11 cellular contexts compared by ENCODE assay signal in the genomic region with DNA sequence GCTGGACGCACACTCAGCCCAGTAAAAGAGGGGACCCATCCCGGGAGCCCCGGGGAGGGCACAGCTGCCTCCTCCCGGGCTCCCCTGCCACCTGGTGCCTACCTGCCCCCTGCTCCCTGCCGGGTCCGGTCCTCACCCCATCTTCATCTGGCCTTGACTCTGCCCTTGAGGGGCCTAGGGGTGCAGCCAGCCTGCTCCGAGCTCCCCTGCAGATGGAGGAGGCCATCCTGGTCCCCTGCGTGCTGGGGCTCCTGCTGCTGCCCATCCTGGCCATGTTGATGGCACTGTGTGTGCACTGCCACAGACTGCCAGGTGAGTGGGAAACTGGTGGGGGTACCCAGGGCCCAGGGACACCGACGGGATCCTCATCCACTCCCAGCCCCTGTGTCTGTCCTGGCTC. TPM values are rescaled to one million over a fixed set of nuclear protein-coding genes. Genes with fewer than 3 reads are reported as not detected.
DNase-seq lines count a peak whose midpoint lies in the region; TF ChIP-seq lines count a peak whose summit lies in the region.
"Had no signal": no experiment of that assay in that cellular context is flagged by ENCODE, and none has a peak within 500 bp of the region (broad histone marks: within the 10 kb centered on the region; RNA-seq: fewer than 3 reads in every experiment).

No MANE protein-coding gene starts in this region.

- H3K4me3 Mint-ChIP-seq in activated naive CD4-positive, alpha-beta T cell treated with anti-CD3 and anti-CD28 coated beads, Interleukin-2, amount 50 U/mL, for 24 hours, result peak overlapping the region; percentile 98
- no peak overlapping the region for H3K4me3 Mint-ChIP-seq in nephron progenitor cell
- H3K4me3 Mint-ChIP-seq: brain had no signal

- no peaks in the 10 kb centered on the region for H3K27me3 Mint-ChIP-seq in activated naive CD4-positive, alpha-beta T cell treated with anti-CD3 and anti-CD28 coated beads, Interleukin-2, amount 50 U/mL, for 24 hours
- no peaks in the 10 kb centered on the region for H3K27me3 Mint-ChIP-seq in nephron progenitor cell (ENCODE audit: low read depth, poor library complexity)
- H3K27me3 Mint-ChIP-seq: brain had no signal

- no peaks in the 10 kb centered on the region for H4K20me1 ChIP-seq in BLaER1

- DNase-seq in Jurkat, Clone E6-1 (ENCODE audit: low read depth, low spot score), result no peak
- DNase-seq in nephron progenitor cell, result no peak
- no peak for DNase-seq in iPS-NIHi7 (ENCODE audit: extremely low spot score)
- no peak for DNase-seq in ascending aorta (ENCODE audit: low spot score in 2 of 2)
- DNase-seq in cardiac septum (ENCODE audit: low spot score), result no peak
- no peak for DNase-seq in MV-4-11 (lab: John Stamatoyannopoulos, UW)

- peaks cover 56% of the 10 kb centered on the region for H3K4me1 Mint-ChIP-seq in activated naive CD4-positive, alpha-beta T cell treated with anti-CD3 and anti-CD28 coated beads, Interleukin-2, amount 50 U/mL, for 24 hours
- H3K4me1 Mint-ChIP-seq in nephron progenitor cell, result no peaks in the 10 kb centered on the region
- H3K4me1 Mint-ChIP-seq: brain had no signal

- intact Hi-C loops in ascending aorta (cut with DNase I), result no loop called here
- intact Hi-C loops in cardiac septum (cut with DNase I), result no loop called here

- H3K27ac ChIP-seq in BLaER1, result peak overlapping the region; percentile 57; the same call in 1 of the 2 replicates
- H3K27ac ChIP-seq in ascending aorta, result no peak overlapping the region

- peaks cover 69% of the 10 kb centered on the region for H3K4me1 ChIP-seq in BLaER1
- H3K4me1 ChIP-seq in ascending aorta, result no peaks in the 10 kb centered on the region

- H3K9me3 ChIP-seq in BLaER1 (peaks cover 11% of the 10 kb centered on the region), ascending aorta (no peaks in the 10 kb centered on the region)

- peaks cover 8% of the 10 kb centered on the region for H3K9me3 Mint-ChIP-seq in activated naive CD4-positive, alpha-beta T cell treated with anti-CD3 and anti-CD28 coated beads, Interleukin-2, amount 50 U/mL, for 24 hours
- H3K9me3 Mint-ChIP-seq in nephron progenitor cell, result peaks cover 8% of the 10 kb centered on the region

- no peak overlapping the region; the same call in 1 of the 2 replicates for H3K9ac ChIP-seq in BLaER1

- peaks cover 60% of the 10 kb centered on the region for H3K36me3 ChIP-seq in BLaER1
- H3K36me3 ChIP-seq in ascending aorta, result peaks cover 70 to 74% of the 10 kb centered on the region in 2 donors

- H3K27ac Mint-ChIP-seq in activated naive CD4-positive, alpha-beta T cell treated with anti-CD3 and anti-CD28 coated beads, Interleukin-2, amount 50 U/mL, for 24 hours, result peak overlapping the region; percentile 97
- H3K27ac Mint-ChIP-seq in nephron progenitor cell, result peak overlapping the region; percentile 54
- H3K27ac Mint-ChIP-seq: brain had no signal

- peak overlapping the region; percentile 97 for H3K4me2 ChIP-seq in BLaER1

- TF ChIP-seq CTCF in nephron progenitor cell (IDR thresholded peaks at IDR 0.05) (no peak), ascending aorta (IDR thresholded peaks at IDR 0.05) (no peak)

- H3K4me3 ChIP-seq in BLaER1 (peak overlapping the region; percentile 60), ascending aorta (peak overlapping the region in 1 of 2 donors; percentile 36)
- peak overlapping the region; percentile 97 for H3K4me3 ChIP-seq in Jurkat, Clone E6-1 (ENCODE audit: low read length)

- no peaks in the 10 kb centered on the region for H3K27me3 ChIP-seq in BLaER1
- no peaks in the 10 kb centered on the region for H3K27me3 ChIP-seq in ascending aorta

- H3K36me3 Mint-ChIP-seq in activated naive CD4-positive, alpha-beta T cell treated with anti-CD3 and anti-CD28 coated beads, Interleukin-2, amount 50 U/mL, for 24 hours, result peaks cover 42% of the 10 kb centered on the region
- H3K36me3 Mint-ChIP-seq in nephron progenitor cell (ENCODE audit: low read depth), result peaks cover 41% of the 10 kb centered on the region

RNA-seq across cellular contexts. Expression of a gene that starts 0.4 kb away (rescaled TPM):
- 216 TPM for polyA plus RNA-seq in Jurkat, Clone E6-1 (2012; ENCODE audit: insufficient read depth, insufficient read length)
- total RNA-seq in ascending aorta (53.4 TPM), cardiac septum (2.0 TPM)

RNA-seq across cellular contexts. Expression of a gene that starts 10.6 kb away (rescaled TPM):
- 36.3 TPM for polyA plus RNA-seq in Jurkat, Clone E6-1 (2012; ENCODE audit: insufficient read depth, insufficient read length)
- total RNA-seq in ascending aorta (59.3 TPM), cardiac septum (15.6 TPM)

RNA-seq across cellular contexts. Expression of a gene that starts 34.5 kb away (rescaled TPM):
- polyA plus RNA-seq in Jurkat, Clone E6-1 (2012; ENCODE audit: insufficient read depth, insufficient read length), result 59.5 TPM
- total RNA-seq in ascending aorta (11.2 TPM), cardiac septum (17.9 TPM)

RNA-seq across cellular contexts. Expression of a gene that starts 53.4 kb away (rescaled TPM):
- polyA plus RNA-seq in Jurkat, Clone E6-1 (2012; ENCODE audit: insufficient read depth, insufficient read length), result not detected
- not detected for total RNA-seq in ascending aorta
- total RNA-seq in cardiac septum, result not detected
- total RNA-seq: SK-MEL-5 had no signal
- polyA plus RNA-seq: neural cell had no signal

Comparison
In these comparisons a context has a peak if more than half of its experiments do, and no peak if none do; other contexts are left out.
1. RNA of a gene that starts 0.4 kb away (total RNA-seq): 53.4 TPM in ascending aorta (single experiment); 2.0 TPM in cardiac septum (single experiment); every median in the first group is over 10 times any median in the second.